ENCODE assay signal across 8 cellular contexts in the genomic region with DNA sequence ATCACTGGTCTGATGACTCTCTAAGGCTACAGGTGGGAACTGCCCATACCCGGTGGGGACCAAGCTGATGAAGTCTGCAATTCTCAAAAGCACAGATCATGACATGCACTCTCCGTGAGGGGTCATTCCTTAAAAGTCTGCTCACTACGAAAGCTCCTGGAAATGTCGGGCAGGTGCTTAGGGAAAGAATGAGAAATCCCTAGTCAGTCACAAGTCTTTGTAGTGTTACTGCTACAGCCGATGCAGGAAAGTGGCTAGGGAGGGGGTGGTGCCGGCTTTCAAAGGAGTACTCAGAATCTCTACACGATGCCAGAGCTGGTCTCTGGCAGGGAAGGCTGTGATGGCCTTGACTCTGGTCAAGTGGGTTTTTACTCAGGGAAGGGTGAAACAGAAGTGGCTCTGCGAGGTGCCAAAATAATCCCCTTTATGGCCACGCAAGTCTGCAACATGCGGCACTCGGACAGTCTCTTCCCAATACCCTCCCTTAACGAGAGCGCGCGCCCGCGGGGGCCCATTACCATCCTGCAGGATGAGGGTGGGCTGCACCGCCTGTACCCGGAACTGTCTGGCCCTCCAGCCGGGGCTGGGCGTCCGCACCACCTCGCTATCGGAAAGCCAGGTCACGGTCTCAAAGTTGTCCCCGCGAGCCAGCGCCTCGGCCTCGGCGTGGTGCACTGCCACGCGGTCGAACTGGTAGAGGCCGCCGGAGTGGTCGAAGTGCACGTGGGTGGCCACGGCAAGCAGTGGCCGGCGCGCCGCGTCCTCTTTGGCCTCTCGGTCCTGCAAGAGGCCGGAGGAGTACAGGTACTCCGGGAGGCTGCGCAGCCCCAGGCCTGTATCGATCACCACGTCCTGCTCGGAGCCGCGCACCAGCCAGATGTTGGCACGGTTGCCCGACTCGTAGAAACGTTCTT. TPM values are rescaled to one million over a fixed set of nuclear protein-coding genes. Genes with fewer than 3 reads are reported as not detected.
DNase-seq lines count a peak whose midpoint lies in the region; ATAC-seq and TF ChIP-seq lines count a peak whose summit lies in the region.

No MANE protein-coding gene starts in this region.

- no peaks in the 10 kb centered on the region for H3K36me3 ChIP-seq in thyroid gland

- H3K27ac ChIP-seq in thyroid gland: peak overlapping the region in 2 of 3 donors; percentile 53 to 73

- peaks cover 15 to 20% of the 10 kb centered on the region in 2 donors for H3K4me1 ChIP-seq in thyroid gland

- peaks cover 27% of the 10 kb centered on the region for H3K36me3 Mint-ChIP-seq in nephron (ENCODE audit: low read depth)

- WGBS in thyroid gland, 2 donors: 1 to 3% methylated on average over 7 to 25 of the region's 57 CpGs

- peaks cover 16% of the 10 kb centered on the region for H3K9me3 Mint-ChIP-seq in nephron

- peaks cover 5% of the 10 kb centered on the region for H3K27me3 Mint-ChIP-seq in nephron (ENCODE audit: low read depth)

- no peak for TF ChIP-seq POLR2A in thyroid gland (IDR thresholded peaks at IDR 0.05)

- no peaks in the 10 kb centered on the region for H3K27me3 ChIP-seq in thyroid gland

- peak overlapping the region; percentile 96 to 98 (median 97) for H3K4me3 Mint-ChIP-seq in nephron

- DNase-seq in A172 (ENCODE audit: low spot score) (peak; percentile 16), NCI-H69 (lab: John Stamatoyannopoulos, UW) (peak; percentile 83), fibroblast of the aortic adventitia (ENCODE audit: low read depth) (peak; percentile 15), thyroid gland (peak; percentile 49 to 55)
- DNase-seq in activated T-cell treated with anti-CD3 and anti-CD28 coated beads, Interleukin-2, amount 50 U/mL, for 48 hours: peak; percentile 51 to 53

- intact Hi-C loops in thyroid gland (cut with DNase I): loop anchor here (10.0 kb wide), 1 partner anchor 51 kb away; a partner anchor contains a TSS

- H3K27ac Mint-ChIP-seq in nephron: peak overlapping the region; percentile 75 to 96 (median 93)

- H3K4me3 ChIP-seq in fibroblast of the aortic adventitia (ENCODE audit: low read depth, low read length) (peak overlapping the region; percentile 92), thyroid gland (replicated peaks in 1 of 3) (peak overlapping the region; percentile 62 to 95 (median 91))

- ATAC-seq in GM18502 (IDR thresholded peaks at IDR 0.05; ENCODE audit: poor library complexity, unreplicated experiment) (peak; percentile 11), HG02970 (IDR thresholded peaks at IDR 0.05; ENCODE audit: low FRiP score, unreplicated experiment) (peak; percentile 19)

- TF ChIP-seq CTCF in fibroblast of the aortic adventitia (IDR thresholded peaks at IDR 0.05; ENCODE audit: insufficient read depth, low read length) (no peak), nephron (IDR thresholded peaks at IDR 0.05; ENCODE audit: unreplicated experiment in 3 of 3) (no peak), thyroid gland (IDR thresholded peaks at IDR 0.05) (no peak)

- peaks cover 19% of the 10 kb centered on the region for H3K4me1 Mint-ChIP-seq in nephron

- H3K9me3 ChIP-seq in thyroid gland: no peaks in the 10 kb centered on the region

RNA-seq across cellular contexts. Expression of a gene that starts 1.0 kb away (rescaled TPM):
- 4.7 and 6.0 TPM in 2 replicates for total RNA-seq in A172 (2014; rRNA removed; shearing (Covaris generic))
- 6.4 and 10.3 TPM in 2 replicates for total RNA-seq in fibroblast of the aortic adventitia (ENCODE audit: low replicate concordance)
- total RNA-seq in thyroid gland: 1 to 10 TPM; 5.1 to 7.4 (median 6.5) TPM

RNA-seq across cellular contexts. Expression of a gene that starts 1.1 kb away (rescaled TPM):
- total RNA-seq in A172 (2014; rRNA removed; shearing (Covaris generic)): 5.5 and 6.1 TPM in 2 replicates
- 6.7 and 20.6 TPM in 2 replicates for total RNA-seq in fibroblast of the aortic adventitia (ENCODE audit: low replicate concordance)
- 1 to 10 TPM; 1.0 to 4.0 (median 1.8) TPM for total RNA-seq in thyroid gland

RNA-seq across cellular contexts. Expression of a gene that starts 55.8 kb away (rescaled TPM):
- 14.7 and 17.7 TPM in 2 replicates for total RNA-seq in A172 (2014; rRNA removed; shearing (Covaris generic))
- total RNA-seq in fibroblast of the aortic adventitia (ENCODE audit: low replicate concordance): 8.2 and 25.8 TPM in 2 replicates
- 10 to 100 TPM; 20.9 to 32.7 (median 27.2) TPM for total RNA-seq in thyroid gland

Comparison
In these comparisons a context has a peak if more than half of its experiments do, and no peak if none do; other contexts are left out.
1. Peak in every context shown above with its lines: DNase-seq, ATAC-seq, H3K4me3 ChIP-seq and H3K27ac ChIP-seq.
2. DNase-seq: peak in every context shown above with its lines; median percentile 83 in NCI-H69; 52 in activated T-cell treated with anti-CD3 and anti-CD28 coated beads, Interleukin-2, amount 50 U/mL, for 48 hours; 52 in thyroid gland; 16 in A172; 15 in fibroblast of the aortic adventitia.